In genomic region chr1:24357011-24357410, GRCh38 we compare ENCODE assay signal across 20 cellular contexts. TPM values are rescaled to one million over a fixed set of nuclear protein-coding genes. Genes with fewer than 3 reads are reported as not detected.
DNase-seq lines count a peak whose midpoint lies in the region; ATAC-seq, FAIRE-seq and TF ChIP-seq lines count a peak whose summit lies in the region.
"Had no signal": no experiment of that assay in that cellular context is flagged by ENCODE, and none has a peak within 500 bp of the region (broad histone marks: within the 10 kb centered on the region; RNA-seq: fewer than 3 reads in every experiment).

No MANE protein-coding gene starts in this region.

- CTCF ChIA-PET in HCT116 (lab: Charles Lee) = no interaction called here
- CTCF ChIA-PET in PC-3 (lab: Charles Lee) = no interaction called here
- CTCF ChIA-PET in activated CD4-positive, alpha-beta T cell treated with anti-CD3 and anti-CD28 coated beads, Interleukin-2, amount 10 ng/mL, durations not matched to agents 7 days and 5 days (lab: Charles Lee) = interaction anchor here (0.8 to 1.7 kb wide), 2 partner anchors 10 to 12 kb away, joined by 3 to 4 read pairs; no protein-coding TSS in a partner anchor

- BruUV-seq in HCT116 (replicated peaks; lab: Mats Ljungman, UMichigan) (no TSS peak), PC-3 (replicated peaks; lab: Mats Ljungman, UMichigan) (TSS peak; percentile 14)

- TF ChIP-seq RAD21 in HCT116 (IDR thresholded peaks at IDR 0.05; ENCODE audit: low read depth) = no peak

- POLR2A ChIA-PET in HCT116 (lab: Charles Lee) (no interaction called here), PC-3 (lab: Charles Lee; ENCODE audit: unreplicated experiment) (no interaction called here)
- POLR2A ChIA-PET in activated CD4-positive, alpha-beta T cell treated with anti-CD3 and anti-CD28 coated beads, Interleukin-2, amount 10 ng/mL, durations not matched to agents 7 days and 5 days (lab: Charles Lee) = no interaction called here

- ATAC-seq in HCT116 (peak; percentile 6; the same call in 1 of the 2 replicates), PC-3 (no peak), HG03025 (IDR thresholded peaks at IDR 0.05; ENCODE audit: low FRiP score, unreplicated experiment) (no peak), omental fat pad (ENCODE audit: low FRiP score) (no peak)

- DNase-seq in HCT116 (ENCODE audit: low read depth, low spot score) = no peak
- DNase-seq in PC-3 = no peak
- DNase-seq in epithelial cell of prostate (ENCODE audit: low read depth, low spot score) = no peak
- DNase-seq in kidney = peak; percentile 43
- no peak for DNase-seq in omental fat pad (ENCODE audit: low spot score)
- no peak for DNase-seq in tibial artery
- no peak for DNase-seq in activated CD4-positive, alpha-beta T cell treated with anti-CD3 and anti-CD28 coated beads, Interleukin-2, amount 10 ng/mL, durations not matched to agents 7 days and 5 days
- DNase-seq: C1 segment of cervical spinal cord; Caco-2; CD4-positive, alpha-beta memory T cell; DMS153; DND-41; GOT3; H7; HFFc6 had no signal

- peaks cover 9% of the 10 kb centered on the region for H3K4me1 Mint-ChIP-seq in activated CD4-positive, alpha-beta T cell treated with anti-CD3 and anti-CD28 coated beads, Interleukin-2, amount 10 ng/mL, durations not matched to agents 7 days and 5 days

- H3K79me2 ChIP-seq in HCT116 (ENCODE audit: insufficient read depth, low read length) (no peaks in the 10 kb centered on the region), PC-3 (ENCODE audit: low read length) (no peaks in the 10 kb centered on the region)

- H3K27me3 Mint-ChIP-seq in activated CD4-positive, alpha-beta T cell treated with anti-CD3 and anti-CD28 coated beads, Interleukin-2, amount 10 ng/mL, durations not matched to agents 7 days and 5 days = no peaks in the 10 kb centered on the region
- H3K27me3 Mint-ChIP-seq: CD4-positive, alpha-beta memory T cell had no signal

- H3K9me3 Mint-ChIP-seq in activated CD4-positive, alpha-beta T cell treated with anti-CD3 and anti-CD28 coated beads, Interleukin-2, amount 10 ng/mL, durations not matched to agents 7 days and 5 days = no peaks in the 10 kb centered on the region
- H3K9me3 Mint-ChIP-seq: CD4-positive, alpha-beta memory T cell; HFFc6 had no signal

- TF ChIP-seq CTCF in HCT116 (IDR thresholded peaks at IDR 0.05 in 2 of 3, conservative IDR thresholded peaks at IDR 0.05 in 1 of 3; ENCODE audit: borderline replicate concordance in 1 of 3, insufficient read depth in 1 of 3, low read depth in 2 of 3, low read length in 2 of 3) (no peak), PC-3 (conservative IDR thresholded peaks at IDR 0.05; ENCODE audit: low read depth, low read length) (no peak), kidney (IDR thresholded peaks at IDR 0.05; ENCODE audit: borderline replicate concordance, extremely low read depth, insufficient read depth) (no peak), omental fat pad (IDR thresholded peaks at IDR 0.05) (no peak), tibial artery (IDR thresholded peaks at IDR 0.05) (no peak)

- H3K4me3 ChIP-seq in HCT116 (replicated peaks in 1 of 2; ENCODE audit: low read depth in 1 of 2, low read length in 2 of 2) = no peak overlapping the region
- no peak overlapping the region for H3K4me3 ChIP-seq in PC-3 (ENCODE audit: low read length)
- no peak overlapping the region for H3K4me3 ChIP-seq in kidney (ENCODE audit: low read length in 2 of 2)
- H3K4me3 ChIP-seq in tibial artery = no peak overlapping the region

- H3K4me2 ChIP-seq in HCT116 (ENCODE audit: low read length) (no peak overlapping the region), PC-3 (ENCODE audit: low read length) (no peak overlapping the region)

- peaks cover 3% of the 10 kb centered on the region for H3K36me3 Mint-ChIP-seq in activated CD4-positive, alpha-beta T cell treated with anti-CD3 and anti-CD28 coated beads, Interleukin-2, amount 10 ng/mL, durations not matched to agents 7 days and 5 days (ENCODE audit: low read depth)

- peaks cover 3 to 12% of the 10 kb centered on the region in 2 experiments; a peak in 3 of 4 replicates for H3K4me1 ChIP-seq in HCT116 (ENCODE audit: control insufficient read depth in 1 of 2, insufficient read depth in 2 of 2, low read length in 2 of 2)
- H3K4me1 ChIP-seq in PC-3 (ENCODE audit: insufficient read depth, low read length) = peaks cover 5% of the 10 kb centered on the region
- H3K4me1 ChIP-seq in kidney (ENCODE audit: control insufficient read depth in 1 of 2, insufficient read depth in 1 of 2, low read depth in 1 of 2, low read length in 2 of 2) = no peaks in the 10 kb centered on the region
- no peaks in the 10 kb centered on the region for H3K4me1 ChIP-seq in tibial artery
- H3K4me1 ChIP-seq: Caco-2 had no signal

- FAIRE-seq in kidney (lab: Jason Lieb, UNC) = no peak
- FAIRE-seq: G401.6, GM12892 had no signal

- H3K27ac Mint-ChIP-seq in activated CD4-positive, alpha-beta T cell treated with anti-CD3 and anti-CD28 coated beads, Interleukin-2, amount 10 ng/mL, durations not matched to agents 7 days and 5 days = no peak overlapping the region
- H3K27ac Mint-ChIP-seq: CD4-positive, alpha-beta memory T cell; HFFc6 had no signal

- H3K36me3 ChIP-seq in HCT116 (ENCODE audit: control insufficient read depth in 1 of 2, insufficient read depth in 2 of 2, low read length in 2 of 2) (no peaks in the 10 kb centered on the region), PC-3 (ENCODE audit: low read depth, low read length) (no peaks in the 10 kb centered on the region), kidney (ENCODE audit: control insufficient read depth in 1 of 2, insufficient read depth in 2 of 2, low read length in 2 of 2) (no peaks in the 10 kb centered on the region), tibial artery (peaks cover 0 to 17% (median 0%) of the 10 kb centered on the region in 3 donors)

- H3K9ac ChIP-seq in HCT116 (ENCODE audit: low read length) (no peak overlapping the region), PC-3 (ENCODE audit: low read length) (no peak overlapping the region), kidney (ENCODE audit: low read length in 2 of 2) (no peak overlapping the region)

- RAD21 ChIA-PET in HCT116 (lab: Charles Lee; ENCODE audit: low non-redundant PET in 1 of 2, low total read pairs in 2 of 2, uncharacterized antibody in 2 of 2, unreplicated experiment in 2 of 2) = no interaction called here

- no peak overlapping the region for H3K4me3 Mint-ChIP-seq in activated CD4-positive, alpha-beta T cell treated with anti-CD3 and anti-CD28 coated beads, Interleukin-2, amount 10 ng/mL, durations not matched to agents 7 days and 5 days
- H3K4me3 Mint-ChIP-seq: CD4-positive, alpha-beta memory T cell; HFFc6 had no signal

- H4K20me1 ChIP-seq in HCT116 (ENCODE audit: insufficient read depth) (no peaks in the 10 kb centered on the region), PC-3 (ENCODE audit: low read length) (no peaks in the 10 kb centered on the region)

- intact Hi-C loops in HCT116 (cut with micrococcal nuclease) = no loop called here
- intact Hi-C loops in PC-3 (cut with micrococcal nuclease) = no loop called here
- intact Hi-C loops in kidney (cut with DNase I) = no loop called here
- intact Hi-C loops in tibial artery (cut with DNase I; ENCODE audit: low total_unique reads) = no loop called here

- no peak overlapping the region for H2AFZ ChIP-seq in HCT116 (ENCODE audit: low read depth, low read length, poor library complexity, severe bottlenecking)
- H2AFZ ChIP-seq in PC-3 (ENCODE audit: low read length) = no peak overlapping the region

- H3K9me3 ChIP-seq in HCT116 (ENCODE audit: control insufficient read depth in 1 of 2, insufficient read depth in 1 of 2, low read depth in 1 of 2, low read length in 2 of 2) (no peaks in the 10 kb centered on the region), PC-3 (ENCODE audit: low read length) (no peaks in the 10 kb centered on the region), kidney (ENCODE audit: control insufficient read depth in 1 of 2, low read length in 2 of 2) (no peaks in the 10 kb centered on the region), tibial artery (no peaks in the 10 kb centered on the region)
- H3K9me3 ChIP-seq: Caco-2 had no signal

- H3K27ac ChIP-seq in HCT116 (ENCODE audit: low read depth, low read length) = no peak overlapping the region
- no peak overlapping the region for H3K27ac ChIP-seq in PC-3 (ENCODE audit: low read length)
- peak overlapping the region; percentile 9 for H3K27ac ChIP-seq in epithelial cell of prostate
- H3K27ac ChIP-seq in kidney (ENCODE audit: low read depth in 2 of 2, low read length in 2 of 2) = no peak overlapping the region
- H3K27ac ChIP-seq in tibial artery = no peak overlapping the region

- no peaks in the 10 kb centered on the region for H3F3A ChIP-seq in PC-3 (ENCODE audit: low read length, unreplicated experiment)

- H3K27me3 ChIP-seq in HCT116 (ENCODE audit: insufficient read depth, low read length) (no peaks in the 10 kb centered on the region), PC-3 (ENCODE audit: low read length) (no peaks in the 10 kb centered on the region), tibial artery (no peaks in the 10 kb centered on the region)

- H3K9me2 ChIP-seq in HCT116 (ENCODE audit: insufficient read depth) (no peaks in the 10 kb centered on the region), PC-3 (replicated peaks; ENCODE audit: low read length) (no peaks in the 10 kb centered on the region)

- no peak for TF ChIP-seq POLR2A in HCT116 (IDR thresholded peaks at IDR 0.05; ENCODE audit: borderline replicate concordance, extremely low read depth, insufficient read depth, insufficient read length)

TF ChIP-seq in HCT116, 20 proteins besides CTCF, POLR2A, EP300 and RAD21 (continues in another document):
- no peak for TF ChIP-seq EZH2phosphoT487 (IDR thresholded peaks at IDR 0.05; ENCODE audit: borderline replicate concordance)

RNA-seq across cellular contexts. Expression of gene GRHL3, which starts 37.9 kb away (rescaled TPM):
- total RNA-seq in HCT116 (2021; ENCODE audit: unreplicated experiment) (1.0 TPM), PC-3 (2014; rRNA removed) (3.5 and 7.8 TPM in 2 replicates), kidney (1.7 TPM), omental fat pad (1 to 10 TPM in 1 of 4 donors, under 1 TPM in 3; 0.44 to 3.3 (median 0.66) TPM)
- 1.9 and 2.2 TPM in 2 replicates for polyA plus RNA-seq in HCT116 (2012)
- 0.32 TPM for polyA plus RNA-seq in kidney (ENCODE audit: insufficient read depth, low read depth, low replicate concordance)
- not detected for total RNA-seq in activated CD4-positive, alpha-beta T cell treated with anti-CD3 and anti-CD28 coated beads, Interleukin-2, amount 10 ng/mL, durations not matched to agents 7 days and 5 days
- total RNA-seq: A673; CD4-positive, alpha-beta memory T cell; HFFc6 had no signal
- polyA plus RNA-seq: BJ; CD4-positive, alpha-beta memory T cell had no signal

RNA-seq across cellular contexts. Expression of gene STPG1, which starts 56.6 kb away (rescaled TPM):
- total RNA-seq in HCT116 (2021; ENCODE audit: unreplicated experiment) (13.4 TPM), PC-3 (2014; rRNA removed) (12.8 and 14.9 TPM in 2 replicates), kidney (12.2 TPM), omental fat pad (1 to 10 TPM; 2.2 to 5.1 (median 3.5) TPM)
- 8.2 and 10.3 TPM in 2 replicates for polyA plus RNA-seq in HCT116 (2012)
- polyA plus RNA-seq in kidney (ENCODE audit: insufficient read depth, low read depth, low replicate concordance) = 10.6 TPM
- 10 to 100 TPM; 10.0 to 11.0 TPM for total RNA-seq in activated CD4-positive, alpha-beta T cell treated with anti-CD3 and anti-CD28 coated beads, Interleukin-2, amount 10 ng/mL, durations not matched to agents 7 days and 5 days

RNA-seq across cellular contexts. Expression of gene NIPAL3, which starts 58.6 kb away (rescaled TPM):
- total RNA-seq in HCT116 (2021; ENCODE audit: unreplicated experiment) (16.6 TPM), PC-3 (2014; rRNA removed) (35.2 and 43.7 TPM in 2 replicates), kidney (46.4 TPM), omental fat pad (10 to 100 TPM; 17.8 to 38.0 (median 27.0) TPM)
- polyA plus RNA-seq in HCT116 (2012) = 16.1 and 18.9 TPM in 2 replicates
- 13.5 TPM for polyA plus RNA-seq in kidney (ENCODE audit: insufficient read depth, low read depth, low replicate concordance)
- 10 to 100 TPM; 72.8 to 78.1 TPM for total RNA-seq in activated CD4-positive, alpha-beta T cell treated with anti-CD3 and anti-CD28 coated beads, Interleukin-2, amount 10 ng/mL, durations not matched to agents 7 days and 5 days
